In genomic region chr1:144551543-144552424, GRCh38 we compare ENCODE assay signal across 1 cellular context.
TF ChIP-seq lines count a peak whose summit lies in the region.

No MANE protein-coding gene starts in this region.

TF ChIP-seq in GM12878, 131 proteins besides CTCF, POLR2A, EP300 and RAD21 (continued from another document and continues in another):
- TF ChIP-seq NR2C1 (IDR thresholded peaks at IDR 0.05) (no peak), SUZ12 (IDR thresholded peaks at IDR 0.05; ENCODE audit: unreplicated experiment) (no peak), EGR1 (IDR thresholded peaks at IDR 0.05; ENCODE audit: borderline replicate concordance in 1 of 2, low read depth in 2 of 2, low read length in 2 of 2) (peak; percentile 21 to 53), GATAD2B (conservative IDR thresholded peaks at IDR 0.05; ENCODE audit: low read depth) (peak; percentile 54; the same call in 1 of the 2 replicates), KLF5 (IDR thresholded peaks at IDR 0.05; ENCODE audit: partially characterized antibody) (peak; percentile 78), NFYA (IDR thresholded peaks at IDR 0.05; ENCODE audit: borderline replicate concordance, low read depth, low read length) (no peak), RUNX3 (IDR thresholded peaks at IDR 0.05; ENCODE audit: low read length) (peak; percentile 81), SRF (IDR thresholded peaks at IDR 0.05; ENCODE audit: low read depth in 2 of 2, low read length in 2 of 2) (peak in 1 of 2 experiments; percentile 29; a peak in 1 of 4 replicates), CBX3 (IDR thresholded peaks at IDR 0.05; ENCODE audit: borderline replicate concordance, low read depth) (no peak), RCOR1 (conservative IDR thresholded peaks at IDR 0.05; ENCODE audit: low read depth, low read length) (peak; percentile 70; the same call in 1 of the 2 replicates), SMAD1 (IDR thresholded peaks at IDR 0.05; ENCODE audit: low read depth, partially characterized antibody) (peak; percentile 97), TARDBP (IDR thresholded peaks at IDR 0.05; ENCODE audit: borderline replicate concordance) (peak; percentile 92), MEF2B (IDR thresholded peaks at IDR 0.05; ENCODE audit: partially characterized antibody, poor library complexity, severe bottlenecking) (peak; percentile 75), EZH2 (IDR thresholded peaks at IDR 0.05; ENCODE audit: borderline replicate concordance, control insufficient read depth, low read depth, low read length) (no peak), CBX5 (IDR thresholded peaks at IDR 0.05; ENCODE audit: low read depth) (peak; percentile 72; the same call in 1 of the 2 replicates), BRCA1 (IDR thresholded peaks at IDR 0.05; ENCODE audit: low read depth, low read length) (no peak), FOS (IDR thresholded peaks at IDR 0.05; ENCODE audit: borderline replicate concordance, extremely low read depth, insufficient read length) (no peak), PML (IDR thresholded peaks at IDR 0.05; ENCODE audit: low read length) (peak; percentile 100), RELA (IDR thresholded peaks at IDR 0.05; ENCODE audit: borderline replicate concordance, partially characterized antibody) (peak; percentile 81), EED (IDR thresholded peaks at IDR 0.05; ENCODE audit: low read depth) (peak; percentile 94), NFXL1 (IDR thresholded peaks at IDR 0.05; ENCODE audit: borderline replicate concordance) (no peak), BCL11A (IDR thresholded peaks at IDR 0.05; ENCODE audit: low read depth, low read length) (peak; percentile 88), USF1 (IDR thresholded peaks at IDR 0.05; ENCODE audit: borderline replicate concordance, extremely low read length, insufficient read depth, low read depth, low read length) (no peak), POLR2AphosphoS2 (IDR thresholded peaks at IDR 0.05; ENCODE audit: low read depth, low read length) (peak; percentile 98), SREBF2 (IDR thresholded peaks at IDR 0.05; ENCODE audit: low read length) (no peak), CEBPB (IDR thresholded peaks at IDR 0.05; ENCODE audit: borderline replicate concordance in 1 of 2, low read depth in 2 of 2, low read length in 2 of 2) (no peak), SUPT20H (IDR thresholded peaks at IDR 0.05; ENCODE audit: borderline replicate concordance, control insufficient read depth, low read depth, low read length) (no peak), ZBTB4 (CRISPR knock-in tag; IDR thresholded peaks at IDR 0.05) (peak; percentile 88), NBN (IDR thresholded peaks at IDR 0.05) (peak; percentile 94), ETV6 (conservative IDR thresholded peaks at IDR 0.05 in 1 of 2, IDR thresholded peaks at IDR 0.05 in 1 of 2; ENCODE audit: borderline replicate concordance in 1 of 2, low read depth in 1 of 2) (peak in 1 of 2 experiments; percentile 80; a peak in 2 of 4 replicates), ESRRA (IDR thresholded peaks at IDR 0.05; ENCODE audit: low read length) (0 out of 2 replicates have a peak, but pooled peaks have one; percentile 38), IKZF2 (IDR thresholded peaks at IDR 0.05) (peak; percentile 96 to 97), SMC3 (IDR thresholded peaks at IDR 0.05; ENCODE audit: borderline replicate concordance, low read length) (0 out of 2 replicates have a peak, but pooled peaks have one; percentile 6), CBFB (IDR thresholded peaks at IDR 0.05; ENCODE audit: low read depth) (peak; percentile 100), ZNF384 (IDR thresholded peaks at IDR 0.05; ENCODE audit: borderline replicate concordance, low read depth, low read length) (no peak), POU2F2 (IDR thresholded peaks at IDR 0.05; ENCODE audit: borderline replicate concordance, low read depth, low read length) (peak; percentile 99), SIN3A (IDR thresholded peaks at IDR 0.05; ENCODE audit: low read depth, low read length) (no peak), STAT3 (IDR thresholded peaks at IDR 0.05; ENCODE audit: low read depth, low read length) (0 out of 2 replicates have a peak, but pooled peaks have one; percentile 44), MXI1 (IDR thresholded peaks at IDR 0.05; ENCODE audit: low read depth, low read length) (no peak)
- TF ChIP-seq, protein P1, sequence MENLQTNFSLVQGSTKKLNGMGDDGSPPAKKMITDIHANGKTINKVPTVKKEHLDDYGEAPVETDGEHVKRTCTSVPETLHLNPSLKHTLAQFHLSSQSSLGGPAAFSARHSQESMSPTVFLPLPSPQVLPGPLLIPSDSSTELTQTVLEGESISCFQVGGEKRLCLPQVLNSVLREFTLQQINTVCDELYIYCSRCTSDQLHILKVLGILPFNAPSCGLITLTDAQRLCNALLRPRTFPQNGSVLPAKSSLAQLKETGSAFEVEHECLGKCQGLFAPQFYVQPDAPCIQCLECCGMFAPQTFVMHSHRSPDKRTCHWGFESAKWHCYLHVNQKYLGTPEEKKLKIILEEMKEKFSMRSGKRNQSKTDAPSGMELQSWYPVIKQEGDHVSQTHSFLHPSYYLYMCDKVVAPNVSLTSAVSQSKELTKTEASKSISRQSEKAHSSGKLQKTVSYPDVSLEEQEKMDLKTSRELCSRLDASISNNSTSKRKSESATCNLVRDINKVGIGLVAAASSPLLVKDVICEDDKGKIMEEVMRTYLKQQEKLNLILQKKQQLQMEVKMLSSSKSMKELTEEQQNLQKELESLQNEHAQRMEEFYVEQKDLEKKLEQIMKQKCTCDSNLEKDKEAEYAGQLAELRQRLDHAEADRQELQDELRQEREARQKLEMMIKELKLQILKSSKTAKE (IDR thresholded peaks at IDR 0.05; ENCODE audit: low read depth, poor library complexity, severe bottlenecking) = peak; percentile 66
- TF ChIP-seq, protein P2, sequence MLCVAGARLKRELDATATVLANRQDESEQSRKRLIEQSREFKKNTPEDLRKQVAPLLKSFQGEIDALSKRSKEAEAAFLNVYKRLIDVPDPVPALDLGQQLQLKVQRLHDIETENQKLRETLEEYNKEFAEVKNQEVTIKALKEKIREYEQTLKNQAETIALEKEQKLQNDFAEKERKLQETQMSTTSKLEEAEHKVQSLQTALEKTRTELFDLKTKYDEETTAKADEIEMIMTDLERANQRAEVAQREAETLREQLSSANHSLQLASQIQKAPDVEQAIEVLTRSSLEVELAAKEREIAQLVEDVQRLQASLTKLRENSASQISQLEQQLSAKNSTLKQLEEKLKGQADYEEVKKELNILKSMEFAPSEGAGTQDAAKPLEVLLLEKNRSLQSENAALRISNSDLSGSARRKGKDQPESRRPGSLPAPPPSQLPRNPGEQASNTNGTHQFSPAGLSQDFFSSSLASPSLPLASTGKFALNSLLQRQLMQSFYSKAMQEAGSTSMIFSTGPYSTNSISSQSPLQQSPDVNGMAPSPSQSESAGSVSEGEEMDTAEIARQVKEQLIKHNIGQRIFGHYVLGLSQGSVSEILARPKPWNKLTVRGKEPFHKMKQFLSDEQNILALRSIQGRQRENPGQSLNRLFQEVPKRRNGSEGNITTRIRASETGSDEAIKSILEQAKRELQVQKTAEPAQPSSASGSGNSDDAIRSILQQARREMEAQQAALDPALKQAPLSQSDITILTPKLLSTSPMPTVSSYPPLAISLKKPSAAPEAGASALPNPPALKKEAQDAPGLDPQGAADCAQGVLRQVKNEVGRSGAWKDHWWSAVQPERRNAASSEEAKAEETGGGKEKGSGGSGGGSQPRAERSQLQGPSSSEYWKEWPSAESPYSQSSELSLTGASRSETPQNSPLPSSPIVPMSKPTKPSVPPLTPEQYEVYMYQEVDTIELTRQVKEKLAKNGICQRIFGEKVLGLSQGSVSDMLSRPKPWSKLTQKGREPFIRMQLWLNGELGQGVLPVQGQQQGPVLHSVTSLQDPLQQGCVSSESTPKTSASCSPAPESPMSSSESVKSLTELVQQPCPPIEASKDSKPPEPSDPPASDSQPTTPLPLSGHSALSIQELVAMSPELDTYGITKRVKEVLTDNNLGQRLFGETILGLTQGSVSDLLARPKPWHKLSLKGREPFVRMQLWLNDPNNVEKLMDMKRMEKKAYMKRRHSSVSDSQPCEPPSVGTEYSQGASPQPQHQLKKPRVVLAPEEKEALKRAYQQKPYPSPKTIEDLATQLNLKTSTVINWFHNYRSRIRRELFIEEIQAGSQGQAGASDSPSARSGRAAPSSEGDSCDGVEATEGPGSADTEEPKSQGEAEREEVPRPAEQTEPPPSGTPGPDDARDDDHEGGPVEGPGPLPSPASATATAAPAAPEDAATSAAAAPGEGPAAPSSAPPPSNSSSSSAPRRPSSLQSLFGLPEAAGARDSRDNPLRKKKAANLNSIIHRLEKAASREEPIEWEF (IDR thresholded peaks at IDR 0.05; ENCODE audit: insufficient replicate concordance, low read depth, low read length) = peak; percentile 9
- TF ChIP-seq, protein P3, sequence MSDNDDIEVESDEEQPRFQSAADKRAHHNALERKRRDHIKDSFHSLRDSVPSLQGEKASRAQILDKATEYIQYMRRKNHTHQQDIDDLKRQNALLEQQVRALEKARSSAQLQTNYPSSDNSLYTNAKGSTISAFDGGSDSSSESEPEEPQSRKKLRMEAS (IDR thresholded peaks at IDR 0.05; ENCODE audit: low read depth, low read length) = no peak; the same call in none of the 2 replicates
- TF ChIP-seq, protein P4, sequence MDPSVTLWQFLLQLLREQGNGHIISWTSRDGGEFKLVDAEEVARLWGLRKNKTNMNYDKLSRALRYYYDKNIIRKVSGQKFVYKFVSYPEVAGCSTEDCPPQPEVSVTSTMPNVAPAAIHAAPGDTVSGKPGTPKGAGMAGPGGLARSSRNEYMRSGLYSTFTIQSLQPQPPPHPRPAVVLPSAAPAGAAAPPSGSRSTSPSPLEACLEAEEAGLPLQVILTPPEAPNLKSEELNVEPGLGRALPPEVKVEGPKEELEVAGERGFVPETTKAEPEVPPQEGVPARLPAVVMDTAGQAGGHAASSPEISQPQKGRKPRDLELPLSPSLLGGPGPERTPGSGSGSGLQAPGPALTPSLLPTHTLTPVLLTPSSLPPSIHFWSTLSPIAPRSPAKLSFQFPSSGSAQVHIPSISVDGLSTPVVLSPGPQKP (IDR thresholded peaks at IDR 0.05; ENCODE audit: low read depth, low read length) = 0 out of 2 replicates have a peak, but pooled peaks have one; percentile 17
- TF ChIP-seq, protein P5, sequence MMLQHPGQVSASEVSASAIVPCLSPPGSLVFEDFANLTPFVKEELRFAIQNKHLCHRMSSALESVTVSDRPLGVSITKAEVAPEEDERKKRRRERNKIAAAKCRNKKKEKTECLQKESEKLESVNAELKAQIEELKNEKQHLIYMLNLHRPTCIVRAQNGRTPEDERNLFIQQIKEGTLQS (IDR thresholded peaks at IDR 0.05; ENCODE audit: borderline replicate concordance, extremely low read depth, low read depth, low read length) = no peak
- TF ChIP-seq, protein P6, sequence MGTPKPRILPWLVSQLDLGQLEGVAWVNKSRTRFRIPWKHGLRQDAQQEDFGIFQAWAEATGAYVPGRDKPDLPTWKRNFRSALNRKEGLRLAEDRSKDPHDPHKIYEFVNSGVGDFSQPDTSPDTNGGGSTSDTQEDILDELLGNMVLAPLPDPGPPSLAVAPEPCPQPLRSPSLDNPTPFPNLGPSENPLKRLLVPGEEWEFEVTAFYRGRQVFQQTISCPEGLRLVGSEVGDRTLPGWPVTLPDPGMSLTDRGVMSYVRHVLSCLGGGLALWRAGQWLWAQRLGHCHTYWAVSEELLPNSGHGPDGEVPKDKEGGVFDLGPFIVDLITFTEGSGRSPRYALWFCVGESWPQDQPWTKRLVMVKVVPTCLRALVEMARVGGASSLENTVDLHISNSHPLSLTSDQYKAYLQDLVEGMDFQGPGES (IDR thresholded peaks at IDR 0.05) = no peak
- TF ChIP-seq, protein P7, sequence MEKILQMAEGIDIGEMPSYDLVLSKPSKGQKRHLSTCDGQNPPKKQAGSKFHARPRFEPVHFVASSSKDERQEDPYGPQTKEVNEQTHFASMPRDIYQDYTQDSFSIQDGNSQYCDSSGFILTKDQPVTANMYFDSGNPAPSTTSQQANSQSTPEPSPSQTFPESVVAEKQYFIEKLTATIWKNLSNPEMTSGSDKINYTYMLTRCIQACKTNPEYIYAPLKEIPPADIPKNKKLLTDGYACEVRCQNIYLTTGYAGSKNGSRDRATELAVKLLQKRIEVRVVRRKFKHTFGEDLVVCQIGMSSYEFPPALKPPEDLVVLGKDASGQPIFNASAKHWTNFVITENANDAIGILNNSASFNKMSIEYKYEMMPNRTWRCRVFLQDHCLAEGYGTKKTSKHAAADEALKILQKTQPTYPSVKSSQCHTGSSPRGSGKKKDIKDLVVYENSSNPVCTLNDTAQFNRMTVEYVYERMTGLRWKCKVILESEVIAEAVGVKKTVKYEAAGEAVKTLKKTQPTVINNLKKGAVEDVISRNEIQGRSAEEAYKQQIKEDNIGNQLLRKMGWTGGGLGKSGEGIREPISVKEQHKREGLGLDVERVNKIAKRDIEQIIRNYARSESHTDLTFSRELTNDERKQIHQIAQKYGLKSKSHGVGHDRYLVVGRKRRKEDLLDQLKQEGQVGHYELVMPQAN (conservative IDR thresholded peaks at IDR 0.05) = peak; percentile 40; the same call in 1 of the 2 replicates
